ENCODE assay signal across 8 cellular contexts in the genomic region with DNA sequence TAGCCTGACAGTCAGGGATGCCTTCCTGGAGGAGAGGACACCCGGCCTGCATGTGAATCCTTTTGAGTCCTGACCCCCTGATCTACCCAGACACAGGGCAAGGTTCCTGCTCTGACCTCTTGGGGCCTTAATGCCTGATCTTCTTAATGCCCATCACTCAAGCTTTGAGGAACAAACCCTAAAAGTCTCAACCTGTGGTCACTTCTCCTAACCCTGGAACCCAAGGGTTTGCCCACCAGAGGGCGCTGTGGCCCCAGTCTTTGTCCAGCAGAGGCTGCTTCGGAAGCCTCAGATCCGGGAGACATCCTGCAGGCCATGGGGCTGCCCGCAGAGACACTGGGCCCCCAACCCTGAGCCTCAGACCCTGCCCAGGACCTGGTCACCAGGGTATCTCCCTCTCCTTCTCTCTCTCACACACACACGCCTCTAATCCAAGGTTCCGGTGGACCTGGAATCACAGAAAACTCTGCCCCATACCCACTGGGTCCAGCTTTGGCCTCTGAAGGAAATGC. TPM values are rescaled to one million over a fixed set of nuclear protein-coding genes. Genes with fewer than 3 reads are reported as not detected.
DNase-seq lines count a peak whose midpoint lies in the region; ATAC-seq and TF ChIP-seq lines count a peak whose summit lies in the region.

No MANE protein-coding gene starts in this region.

- dilution Hi-C loops in mammary epithelial cell (cut with HindIII; ENCODE audit: low sequenced_read_pairs): no loop called here

- H3K27me3 ChIP-seq in mammary epithelial cell (ENCODE audit: insufficient read depth, low read length): peaks cover 4% of the 10 kb centered on the region

- in situ Hi-C loops in mammary epithelial cell (cut with MboI; ENCODE audit: low sequenced_read_pairs in 2 of 2): loop anchor here in 1 of 2 donors (10.0 to 25.0 kb wide), 2 partner anchors 279 to 329 kb away; partner anchors contain the start of genes SIPA1L3 and WDR87

- H3K4me1 ChIP-seq in mammary epithelial cell (ENCODE audit: insufficient read depth, low read length): peaks cover 5% of the 10 kb centered on the region

- 27% methylated on average over 6 of the region's 7 CpGs for WGBS in mammary epithelial cell (ENCODE audit: low coverage, missing lambda C conversion rate)

- H2AFZ ChIP-seq in mammary epithelial cell (ENCODE audit: low read depth, low read length): peak overlapping the region; percentile 69

- intact Hi-C loops in mammary epithelial cell (cut with micrococcal nuclease): loop anchor here (2.0 to 10.0 kb wide), 5 partner anchors 101 to 399 kb away; partner anchors contain the start of genes CATSPERG and FAM98C

- no peak overlapping the region for H3K27ac ChIP-seq in mammary epithelial cell (ENCODE audit: insufficient read depth, low read depth, low read length)

- H3K79me2 ChIP-seq in mammary epithelial cell (ENCODE audit: insufficient read depth, low read length): no peaks in the 10 kb centered on the region

- TF ChIP-seq CTCF in WI38 (IDR thresholded peaks at IDR 0.05; ENCODE audit: low read depth, low read length) (peak; percentile 72), mammary epithelial cell (conservative IDR thresholded peaks at IDR 0.05 in 1 of 2, IDR thresholded peaks at IDR 0.05 in 1 of 2; ENCODE audit: extremely low read depth in 1 of 2, insufficient read depth in 1 of 2, low read depth in 1 of 2, low read length in 2 of 2) (peak; percentile 70 to 90)

- H3K9ac ChIP-seq in mammary epithelial cell (ENCODE audit: insufficient read depth, low read length): no peak overlapping the region

- DNase-seq in NCI-H2081 (lab: John Stamatoyannopoulos, UW) (peak; percentile 56 to 58), NCI-H2081 treated with DMSO at 0.1 percent for 48 hours (lab: John Stamatoyannopoulos, UW) (no peak), NCI-H2029 treated with DMSO at 0.1 percent for 48 hours (lab: John Stamatoyannopoulos, UW) (peak; percentile 34), mammary epithelial cell (peak; percentile 48), kidney tubule cell (ENCODE audit: low spot score) (peak; percentile 73)
- DNase-seq in stimulated activated CD4-positive, alpha-beta T cell treated with anti-CD3 and anti-CD28 coated beads, Interleukin-4, amount 100 ng/mL, for 24 hours: peak; percentile 79

- BruUV-seq in mammary epithelial cell (replicated peaks; lab: Mats Ljungman, UMichigan): no TSS peak

- H3K36me3 ChIP-seq in mammary epithelial cell (ENCODE audit: insufficient read depth, low read length): no peaks in the 10 kb centered on the region

- H3K4me3 ChIP-seq in WI38 (ENCODE audit: low read depth, low read length) (no peak overlapping the region), mammary epithelial cell (replicated peaks in 1 of 3; ENCODE audit: insufficient read depth in 1 of 3, low read depth in 2 of 3, low read length in 3 of 3) (no peak overlapping the region)

- CTCF ChIA-PET in mammary epithelial cell (lab: Charles Lee; ENCODE audit: low non-redundant PET): interaction anchor here (0.5 kb wide), 1 partner anchor 169 kb away, joined by 12 read pairs; no protein-coding TSS in a partner anchor

- ATAC-seq in HG03442 (IDR thresholded peaks at IDR 0.05; ENCODE audit: unreplicated experiment): no peak

- no peaks in the 10 kb centered on the region for H3K9me3 ChIP-seq in mammary epithelial cell (replicated peaks; ENCODE audit: insufficient read depth, low read length)

- H3K4me2 ChIP-seq in mammary epithelial cell (ENCODE audit: insufficient read depth, low read depth, low read length): no peak overlapping the region

- H4K20me1 ChIP-seq in mammary epithelial cell (ENCODE audit: insufficient read depth, low read length): no peaks in the 10 kb centered on the region

RNA-seq across cellular contexts. Expression of gene DPF1, which starts 9.8 kb away (rescaled TPM):
- total RNA-seq in mammary epithelial cell: 1 to 10 TPM; 3.0 to 6.2 TPM
- 1.6 TPM for polyA plus RNA-seq in mammary epithelial cell
- not detected for polyA minus RNA-seq in mammary epithelial cell

RNA-seq across cellular contexts. Expression of gene PPP1R14A, which starts 22.4 kb away (rescaled TPM):
- 10 to 100 TPM in 1 of 2 donors, 1 to 10 TPM in 1; 4.2 to 10.2 TPM for total RNA-seq in mammary epithelial cell
- 3.4 TPM for polyA plus RNA-seq in mammary epithelial cell
- polyA minus RNA-seq in mammary epithelial cell: not detected

RNA-seq across cellular contexts. Expression of gene SPINT2, which starts 30.6 kb away (rescaled TPM):
- 100 to 1,000 TPM; 775 to 871 TPM for total RNA-seq in mammary epithelial cell
- polyA plus RNA-seq in mammary epithelial cell: 333 TPM
- polyA minus RNA-seq in mammary epithelial cell: 334 TPM
